In the genomic region with DNA sequence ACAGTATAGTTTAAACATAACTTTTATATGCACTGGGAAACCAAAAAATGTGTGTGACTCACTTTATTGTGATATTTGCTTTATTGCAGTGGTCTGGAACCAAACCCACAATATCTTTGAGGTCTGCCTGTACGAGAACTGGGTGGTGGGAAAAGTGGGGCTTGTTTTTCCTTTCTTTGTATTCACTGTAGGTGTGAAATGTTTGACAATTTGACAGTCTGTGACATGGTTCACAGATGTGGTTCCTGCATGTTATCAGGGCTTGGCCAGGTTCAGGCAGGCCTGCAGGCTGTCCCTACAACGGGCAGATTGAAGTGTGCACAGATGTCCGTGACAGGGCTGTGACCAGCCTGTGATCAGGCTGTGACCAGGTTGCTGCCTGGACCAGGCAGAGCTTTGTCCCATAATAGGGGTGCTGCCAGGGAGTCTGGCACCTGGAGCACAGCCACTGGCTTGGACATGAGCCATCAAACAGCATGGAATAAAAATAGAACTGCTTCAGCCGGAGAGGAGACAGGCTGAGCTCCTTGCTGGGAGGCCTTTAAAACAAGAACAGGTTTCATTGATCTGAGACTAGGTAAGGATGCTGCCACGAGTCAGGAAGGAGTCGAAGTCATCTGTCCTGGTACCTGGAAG, we compare ENCODE assay signal across 8 cellular contexts.
DNase-seq lines count a peak whose midpoint lies in the region; ATAC-seq and TF ChIP-seq lines count a peak whose summit lies in the region.

No MANE protein-coding gene starts in this region.

- H3K36me3 Mint-ChIP-seq in activated naive CD8-positive, alpha-beta T cell, result no peaks in the 10 kb centered on the region
- H3K36me3 Mint-ChIP-seq in progenitor cell of endocrine pancreas (ENCODE audit: insufficient read depth), result peaks cover 2% of the 10 kb centered on the region

- no peaks in the 10 kb centered on the region for H3K9me3 Mint-ChIP-seq in activated naive CD8-positive, alpha-beta T cell (ENCODE audit: low read depth)
- H3K9me3 Mint-ChIP-seq in progenitor cell of endocrine pancreas (ENCODE audit: low read depth), result peaks cover 7% of the 10 kb centered on the region

- H3K4me1 Mint-ChIP-seq in activated naive CD8-positive, alpha-beta T cell (ENCODE audit: low read depth), result peaks cover 68% of the 10 kb centered on the region
- peaks cover 14% of the 10 kb centered on the region for H3K4me1 Mint-ChIP-seq in progenitor cell of endocrine pancreas (ENCODE audit: low read depth)

- peaks cover 0 to 22% (median 7%) of the 10 kb centered on the region in 11 experiments; a peak in 9 of 22 replicates for H3K9me3 ChIP-seq in BLaER1 treated with 17β-estradiol and CSF1 and Interleukin-3, amounts not matched to agents 10 nM and 100 nM (replicated peaks in 1 of 11)
- H3K9me3 ChIP-seq in tibial nerve, result peaks cover 0 to 14% (median 2%) of the 10 kb centered on the region in 4 donors

- peak overlapping the region; percentile 51 for H3K27ac Mint-ChIP-seq in activated naive CD8-positive, alpha-beta T cell
- no peak overlapping the region for H3K27ac Mint-ChIP-seq in progenitor cell of endocrine pancreas

- no peak overlapping the region; a peak in 1 of 22 replicates for H3K9ac ChIP-seq in BLaER1 treated with 17β-estradiol and CSF1 and Interleukin-3, amounts not matched to agents 10 nM and 100 nM

- DNase-seq in NCI-H146 (lab: John Stamatoyannopoulos, UW), result peak; percentile 76
- DNase-seq in left lobe of liver (ENCODE audit: low spot score), result peak; percentile 94
- DNase-seq in DMS114 treated with DMSO at 0.1 percent for 48 hours (lab: John Stamatoyannopoulos, UW; ENCODE audit: unreplicated experiment), result no peak
- DNase-seq in progenitor cell of endocrine pancreas (ENCODE audit: low spot score, unreplicated experiment), result no peak
- DNase-seq in tibial nerve (ENCODE audit: low spot score in 2 of 2), result no peak
- DNase-seq in 8988T, result no peak

- peaks cover 0 to 6% (median 2%) of the 10 kb centered on the region in 11 experiments; a peak in 8 of 22 replicates for H4K20me1 ChIP-seq in BLaER1 treated with 17β-estradiol and CSF1 and Interleukin-3, amounts not matched to agents 10 nM and 100 nM

- TF ChIP-seq CTCF in progenitor cell of endocrine pancreas (IDR thresholded peaks at IDR 0.05; ENCODE audit: unreplicated experiment), result no peak
- TF ChIP-seq CTCF in tibial nerve (IDR thresholded peaks at IDR 0.05), result no peak

- H3K27me3 Mint-ChIP-seq in activated naive CD8-positive, alpha-beta T cell, result no peaks in the 10 kb centered on the region
- H3K27me3 Mint-ChIP-seq in progenitor cell of endocrine pancreas, result peaks cover 15% of the 10 kb centered on the region

- TF ChIP-seq EP300 in tibial nerve (IDR thresholded peaks at IDR 0.05), result no peak

- peaks cover 0 to 5% (median 0%) of the 10 kb centered on the region in 11 experiments; a peak in 2 of 22 replicates for H3K36me3 ChIP-seq in BLaER1 treated with 17β-estradiol and CSF1 and Interleukin-3, amounts not matched to agents 10 nM and 100 nM
- H3K36me3 ChIP-seq in tibial nerve, result peaks cover 0 to 21% (median 0%) of the 10 kb centered on the region in 3 donors

- H3K27me3 ChIP-seq in BLaER1 treated with 17β-estradiol and CSF1 and Interleukin-3, amounts not matched to agents 10 nM and 100 nM, result peaks cover 10 to 22% (median 16%) of the 10 kb centered on the region in 11 experiments
- H3K27me3 ChIP-seq in tibial nerve, result no peaks in the 10 kb centered on the region

- TF ChIP-seq POLR2A in tibial nerve (IDR thresholded peaks at IDR 0.05), result no peak

- no peak overlapping the region for H3K27ac ChIP-seq in BLaER1 treated with 17β-estradiol and CSF1 and Interleukin-3, amounts not matched to agents 10 nM and 100 nM
- peak overlapping the region in 2 of 4 donors; percentile 2 to 36 for H3K27ac ChIP-seq in tibial nerve

- H3K4me3 Mint-ChIP-seq in activated naive CD8-positive, alpha-beta T cell, result peak overlapping the region; percentile 52
- H3K4me3 Mint-ChIP-seq in progenitor cell of endocrine pancreas (ENCODE audit: low read depth), result no peak overlapping the region

- peaks cover 5 to 22% (median 15%) of the 10 kb centered on the region in 10 experiments; a peak in 19 of 20 replicates for H3K4me1 ChIP-seq in BLaER1 treated with 17β-estradiol and CSF1 and Interleukin-3, amounts not matched to agents 10 nM and 100 nM
- H3K4me1 ChIP-seq in tibial nerve, result peaks cover 0 to 16% (median 1%) of the 10 kb centered on the region in 4 donors

- 45 to 69% methylated on average over 6 of the region's 6 CpGs for WGBS in tibial nerve, 2 donors

- peak; percentile 75 for ATAC-seq in left lobe of liver

- H3K4me3 ChIP-seq in BLaER1 treated with 17β-estradiol and CSF1 and Interleukin-3, amounts not matched to agents 10 nM and 100 nM, result no peak overlapping the region
- no peak overlapping the region for H3K4me3 ChIP-seq in tibial nerve

- peak overlapping the region in 9 of 11 experiments; percentile 12 to 56 (median 41); a peak in 18 of 22 replicates for H3K4me2 ChIP-seq in BLaER1 treated with 17β-estradiol and CSF1 and Interleukin-3, amounts not matched to agents 10 nM and 100 nM

Comparison
In these comparisons a context has a peak if more than half of its experiments do, and no peak if none do; other contexts are left out.
1. DNase-seq: peak in NCI-H146 (single experiment) and left lobe of liver (single experiment); none in DMS114 treated with DMSO at 0.1 percent for 48 hours (single experiment), progenitor cell of endocrine pancreas (single experiment), tibial nerve (0 of 2) and 8988T (single experiment).